ENCODE assay signal across 8 cellular contexts in the genomic region with DNA sequence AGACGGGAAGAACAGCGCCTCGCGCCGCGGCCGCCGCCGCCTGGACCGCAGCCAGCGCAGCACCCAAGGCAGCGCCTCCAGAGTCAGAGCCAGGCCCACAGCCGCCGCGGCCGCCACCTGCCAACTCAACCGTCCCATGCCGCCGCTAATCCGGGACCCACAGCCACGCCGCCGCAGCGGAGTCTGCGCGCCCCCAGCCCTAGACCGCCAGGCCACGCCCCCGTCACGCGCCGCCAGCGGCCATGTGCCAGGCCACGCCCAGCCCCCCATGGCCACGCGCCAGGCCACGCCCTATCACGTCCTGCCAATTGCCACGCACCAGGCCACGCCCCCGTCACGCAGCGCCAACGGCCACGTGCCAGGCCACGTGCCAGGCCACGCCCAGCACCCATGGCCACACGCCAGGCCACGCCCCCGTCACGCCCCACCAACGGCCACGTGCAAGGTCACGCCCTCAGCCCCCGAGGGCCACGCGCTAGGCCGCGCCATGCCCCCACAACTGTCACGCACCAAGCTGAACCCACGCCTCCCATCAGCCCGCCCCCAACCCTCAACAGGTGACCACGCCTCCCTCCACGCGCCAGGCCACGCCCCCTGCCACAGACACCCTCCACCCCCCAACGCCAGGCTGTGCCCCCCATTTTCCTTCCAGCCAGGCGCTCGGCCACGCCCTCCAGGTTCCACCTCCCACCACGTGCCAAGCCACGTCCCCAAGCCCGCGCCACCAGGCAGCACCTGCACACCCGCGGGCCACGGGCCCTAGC. TPM values are rescaled to one million over a fixed set of nuclear protein-coding genes. Genes with fewer than 3 reads are reported as not detected.
DNase-seq lines count a peak whose midpoint lies in the region; ATAC-seq, FAIRE-seq and TF ChIP-seq lines count a peak whose summit lies in the region.

A gene with protein sequence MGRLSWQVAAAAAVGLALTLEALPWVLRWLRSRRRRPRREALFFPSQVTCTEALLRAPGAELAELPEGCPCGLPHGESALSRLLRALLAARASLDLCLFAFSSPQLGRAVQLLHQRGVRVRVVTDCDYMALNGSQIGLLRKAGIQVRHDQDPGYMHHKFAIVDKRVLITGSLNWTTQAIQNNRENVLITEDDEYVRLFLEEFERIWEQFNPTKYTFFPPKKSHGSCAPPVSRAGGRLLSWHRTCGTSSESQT (minus strand): TSS at position 185 of the 764 bp plus-strand sequence. CDS start 47 bp downstream, at position 138.

- H3K27ac ChIP-seq in breast epithelium (peak within 1 kb of the TSS; percentile 93 to 95), right lobe of liver (peak within 1 kb of the TSS; percentile 1 to 84 (median 57))

- no peak within 1 kb of the TSS for H3K27ac Mint-ChIP-seq in WTC11

- H3K4me1 Mint-ChIP-seq in WTC11 = no peaks in the 10 kb centered on the region

- no peaks in the 10 kb centered on the region for H3K36me3 Mint-ChIP-seq in WTC11

- H3K4me3 Mint-ChIP-seq in WTC11 = peak within 1 kb of the TSS; percentile 68

- H3K9me3 ChIP-seq in breast epithelium = no peaks in the 10 kb centered on the region
- H3K9me3 ChIP-seq in right lobe of liver = no peaks in the 10 kb centered on the region

- H3K27me3 ChIP-seq in breast epithelium = no peaks in the 10 kb centered on the region
- no peaks in the 10 kb centered on the region for H3K27me3 ChIP-seq in right lobe of liver

- POLR2A ChIA-PET in WTC11 (lab: Charles Lee) = no interaction called here

- ATAC-seq in HG02884 (IDR thresholded peaks at IDR 0.05; ENCODE audit: unreplicated experiment) (peak; percentile 41), WTC11 (peak; percentile 56; the same call in 1 of the 2 replicates), right lobe of liver (peak; percentile 71 to 84 (median 78)), GM21717 (IDR thresholded peaks at IDR 0.05; ENCODE audit: unreplicated experiment) (no peak)

- no peaks in the 10 kb centered on the region for H3K9me3 Mint-ChIP-seq in WTC11

- peaks cover 8 to 19% of the 10 kb centered on the region in 2 donors for H3K4me1 ChIP-seq in breast epithelium
- peaks cover 0 to 20% (median 7%) of the 10 kb centered on the region in 4 donors for H3K4me1 ChIP-seq in right lobe of liver

- DNase-seq in GM12891 (ENCODE audit: insufficient read length, low spot score) (peak; percentile 92), NCI-H226 (peak; percentile 54), WTC11 (ENCODE audit: low spot score) (peak; percentile 70), breast epithelium (ENCODE audit: low spot score in 2 of 2) (peak; percentile 80 to 87), right lobe of liver (peak; percentile 82 to 93 (median 92))
- DNase-seq in stimulated activated CD8-positive, alpha-beta memory T cell treated with anti-CD3 and anti-CD28 coated beads, Interleukin-15, amount 100 ng/mL, for 24 hours (ENCODE audit: low read depth) = peak; percentile 79

- TF ChIP-seq CTCF in WTC11 (IDR thresholded peaks at IDR 0.05) = no peak
- TF ChIP-seq CTCF in breast epithelium (IDR thresholded peaks at IDR 0.05) = no peak
- TF ChIP-seq CTCF in right lobe of liver (IDR thresholded peaks at IDR 0.05) = no peak

- TF ChIP-seq POLR2A in GM12891 (IDR thresholded peaks at IDR 0.05; ENCODE audit: low read depth, low read length) (no peak), breast epithelium (IDR thresholded peaks at IDR 0.05) (no peak), right lobe of liver (IDR thresholded peaks at IDR 0.05) (peak; percentile 26)

- H3K36me3 ChIP-seq in breast epithelium (no peaks in the 10 kb centered on the region), right lobe of liver (peaks cover 0 to 8% (median 0%) of the 10 kb centered on the region in 4 donors)

- CTCF ChIA-PET in WTC11 (lab: Charles Lee) = interaction anchor here (1.7 to 3.2 kb wide), 2 partner anchors 64 to 215 kb away, joined by 7 to 14 read pairs; no protein-coding TSS in a partner anchor

- intact Hi-C loops in breast epithelium (cut with DNase I; ENCODE audit: low total_unique reads) (loop anchor here (5.0 kb wide), 1 partner anchor 54 kb away; no protein-coding TSS in a partner anchor), right lobe of liver (cut with DNase I) (no loop called here)

- peak; percentile 100 for FAIRE-seq in GM12891 (lab: Jason Lieb, UNC)

- peak within 1 kb of the TSS; percentile 49 to 74 (median 58) for H3K4me3 ChIP-seq in breast epithelium
- H3K4me3 ChIP-seq in right lobe of liver = peak within 1 kb of the TSS; percentile 39 to 67 (median 62)

- 0% methylated on average over 2 of the region's 77 CpGs for WGBS in right lobe of liver (ENCODE audit: insufficient coverage, low coverage, low lambda C conversion rate, missing lambda C conversion rate)

- H3K27me3 Mint-ChIP-seq in WTC11 (ENCODE audit: low read depth) = peaks cover 7% of the 10 kb centered on the region

TF ChIP-seq in GM12891, 5 proteins besides CTCF, POLR2A, EP300 and RAD21:
- no peak for TF ChIP-seq POU2F2 (IDR thresholded peaks at IDR 0.05; ENCODE audit: low read depth, low read length)
- peak; percentile 66 for TF ChIP-seq POLR2AphosphoS5 (IDR thresholded peaks at IDR 0.05; ENCODE audit: low read depth, low read length)
- no peak for TF ChIP-seq SPI1 (IDR thresholded peaks at IDR 0.05; ENCODE audit: low read depth, low read length)
- TF ChIP-seq TAF1 (IDR thresholded peaks at IDR 0.05; ENCODE audit: low read depth, low read length) = no peak
- TF ChIP-seq PAX5 (IDR thresholded peaks at IDR 0.05; ENCODE audit: insufficient read depth, low read length, severe bottlenecking) = peak; percentile 78

TF ChIP-seq in WTC11, 78 proteins besides CTCF, POLR2A, EP300 and RAD21 (continues in another document):
- TF ChIP-seq ETV6 (CRISPR knock-in tag; IDR thresholded peaks at IDR 0.05) = 0 out of 2 replicates have a peak, but pooled peaks have one; percentile 34
- TF ChIP-seq NFYB (CRISPR knock-in tag; conservative IDR thresholded peaks at IDR 0.05; ENCODE audit: low read depth) = 0 out of 2 replicates have a peak, but pooled peaks have one; percentile 15
- 0 out of 2 replicates have a peak, but pooled peaks have one; percentile 28 for TF ChIP-seq JUN (CRISPR knock-in tag; IDR thresholded peaks at IDR 0.05)
- 0 out of 2 replicates have a peak, but pooled peaks have one; percentile 43 for TF ChIP-seq MYBL2 (CRISPR knock-in tag; IDR thresholded peaks at IDR 0.05)
- TF ChIP-seq, protein P1, sequence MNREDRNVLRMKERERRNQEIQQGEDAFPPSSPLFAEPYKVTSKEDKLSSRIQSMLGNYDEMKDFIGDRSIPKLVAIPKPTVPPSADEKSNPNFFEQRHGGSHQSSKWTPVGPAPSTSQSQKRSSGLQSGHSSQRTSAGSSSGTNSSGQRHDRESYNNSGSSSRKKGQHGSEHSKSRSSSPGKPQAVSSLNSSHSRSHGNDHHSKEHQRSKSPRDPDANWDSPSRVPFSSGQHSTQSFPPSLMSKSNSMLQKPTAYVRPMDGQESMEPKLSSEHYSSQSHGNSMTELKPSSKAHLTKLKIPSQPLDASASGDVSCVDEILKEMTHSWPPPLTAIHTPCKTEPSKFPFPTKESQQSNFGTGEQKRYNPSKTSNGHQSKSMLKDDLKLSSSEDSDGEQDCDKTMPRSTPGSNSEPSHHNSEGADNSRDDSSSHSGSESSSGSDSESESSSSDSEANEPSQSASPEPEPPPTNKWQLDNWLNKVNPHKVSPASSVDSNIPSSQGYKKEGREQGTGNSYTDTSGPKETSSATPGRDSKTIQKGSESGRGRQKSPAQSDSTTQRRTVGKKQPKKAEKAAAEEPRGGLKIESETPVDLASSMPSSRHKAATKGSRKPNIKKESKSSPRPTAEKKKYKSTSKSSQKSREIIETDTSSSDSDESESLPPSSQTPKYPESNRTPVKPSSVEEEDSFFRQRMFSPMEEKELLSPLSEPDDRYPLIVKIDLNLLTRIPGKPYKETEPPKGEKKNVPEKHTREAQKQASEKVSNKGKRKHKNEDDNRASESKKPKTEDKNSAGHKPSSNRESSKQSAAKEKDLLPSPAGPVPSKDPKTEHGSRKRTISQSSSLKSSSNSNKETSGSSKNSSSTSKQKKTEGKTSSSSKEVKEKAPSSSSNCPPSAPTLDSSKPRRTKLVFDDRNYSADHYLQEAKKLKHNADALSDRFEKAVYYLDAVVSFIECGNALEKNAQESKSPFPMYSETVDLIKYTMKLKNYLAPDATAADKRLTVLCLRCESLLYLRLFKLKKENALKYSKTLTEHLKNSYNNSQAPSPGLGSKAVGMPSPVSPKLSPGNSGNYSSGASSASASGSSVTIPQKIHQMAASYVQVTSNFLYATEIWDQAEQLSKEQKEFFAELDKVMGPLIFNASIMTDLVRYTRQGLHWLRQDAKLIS (CRISPR knock-in tag; IDR thresholded peaks at IDR 0.05; ENCODE audit: borderline replicate concordance) = no peak
- TF ChIP-seq, protein P2, sequence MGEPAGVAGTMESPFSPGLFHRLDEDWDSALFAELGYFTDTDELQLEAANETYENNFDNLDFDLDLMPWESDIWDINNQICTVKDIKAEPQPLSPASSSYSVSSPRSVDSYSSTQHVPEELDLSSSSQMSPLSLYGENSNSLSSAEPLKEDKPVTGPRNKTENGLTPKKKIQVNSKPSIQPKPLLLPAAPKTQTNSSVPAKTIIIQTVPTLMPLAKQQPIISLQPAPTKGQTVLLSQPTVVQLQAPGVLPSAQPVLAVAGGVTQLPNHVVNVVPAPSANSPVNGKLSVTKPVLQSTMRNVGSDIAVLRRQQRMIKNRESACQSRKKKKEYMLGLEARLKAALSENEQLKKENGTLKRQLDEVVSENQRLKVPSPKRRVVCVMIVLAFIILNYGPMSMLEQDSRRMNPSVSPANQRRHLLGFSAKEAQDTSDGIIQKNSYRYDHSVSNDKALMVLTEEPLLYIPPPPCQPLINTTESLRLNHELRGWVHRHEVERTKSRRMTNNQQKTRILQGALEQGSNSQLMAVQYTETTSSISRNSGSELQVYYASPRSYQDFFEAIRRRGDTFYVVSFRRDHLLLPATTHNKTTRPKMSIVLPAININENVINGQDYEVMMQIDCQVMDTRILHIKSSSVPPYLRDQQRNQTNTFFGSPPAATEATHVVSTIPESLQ (CRISPR knock-in tag; IDR thresholded peaks at IDR 0.05) = no peak

RNA-seq across cellular contexts. Expression of the gene that starts here (rescaled TPM):
- polyA plus RNA-seq in GM12891 (2012; ENCODE audit: low read depth, missing spikeins) = 5.8 TPM
- 1.2 to 2.6 TPM (median 2.6 TPM) in 3 replicates for total RNA-seq in WTC11 (2021)
- total RNA-seq in breast epithelium = 1 to 10 TPM; 2.9 to 4.0 (median 3.8) TPM
- 1 to 10 TPM in 5 of 6 experiments, under 1 TPM in 1; 0.68 to 3.6 (median 2.8) TPM for total RNA-seq in right lobe of liver
